8 cellular contexts compared by ENCODE assay signal in the genomic region with DNA sequence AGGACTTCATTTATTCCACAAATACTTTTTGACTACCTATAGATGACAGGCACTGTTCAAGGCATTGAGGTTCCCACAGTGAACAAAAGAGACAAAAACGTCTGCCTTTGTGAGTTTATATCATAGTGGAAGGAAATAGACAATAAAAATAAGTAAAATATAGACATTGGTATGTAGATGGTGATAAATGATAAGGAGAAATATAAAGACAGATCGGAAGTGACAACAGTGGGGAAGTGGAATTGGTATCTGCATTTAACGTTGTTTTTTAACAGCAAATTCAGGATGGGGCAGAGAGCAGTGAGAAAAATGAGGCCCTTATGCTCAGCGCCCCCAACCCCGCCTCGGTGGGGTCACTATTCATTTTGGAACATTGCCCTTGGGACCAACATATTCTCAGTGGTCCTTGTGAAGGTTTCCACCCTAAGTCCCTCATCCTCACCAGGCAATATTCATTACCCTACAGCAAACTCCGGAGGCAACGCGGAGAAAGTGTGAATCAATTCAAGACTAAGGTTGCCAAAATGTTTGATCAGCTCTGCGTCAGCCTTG. TPM values are rescaled to one million over a fixed set of nuclear protein-coding genes. Genes with fewer than 3 reads are reported as not detected.
DNase-seq lines count a peak whose midpoint lies in the region; ATAC-seq and TF ChIP-seq lines count a peak whose summit lies in the region.

No MANE protein-coding gene starts in this region.

- TF ChIP-seq CTCF in epithelial cell of esophagus (IDR thresholded peaks at IDR 0.05; ENCODE audit: insufficient read depth, low read depth, low read length, missing control alignments) (no peak), progenitor cell of endocrine pancreas (IDR thresholded peaks at IDR 0.05; ENCODE audit: unreplicated experiment) (no peak), GM10248 (IDR thresholded peaks at IDR 0.05; ENCODE audit: control extremely low read depth, extremely low read depth, low read depth, missing control alignments) (no peak)

- peaks cover 19% of the 10 kb centered on the region for H3K36me3 Mint-ChIP-seq in progenitor cell of endocrine pancreas (ENCODE audit: insufficient read depth)

- H3K4me1 Mint-ChIP-seq in progenitor cell of endocrine pancreas (ENCODE audit: low read depth) = peaks cover 13% of the 10 kb centered on the region

- H3K4me3 Mint-ChIP-seq in progenitor cell of endocrine pancreas (ENCODE audit: low read depth) = peak overlapping the region; percentile 88

- POLR2A ChIA-PET in GM10248 (lab: Yijun Ruan, JAX) = interaction anchor here (0.6 to 2.8 kb wide), 6 partner anchors 11 to 77 kb away, joined by 3 to 13 read pairs (median 4); no protein-coding TSS in a partner anchor

- CTCF ChIA-PET in GM10248 (lab: Yijun Ruan, JAX) = interaction anchor here (0.8 to 10.8 kb wide), 38 partner anchors 9 to 518 kb away, joined by 3 to 249 read pairs (median 8); a partner anchor contains a TSS

- peak overlapping the region; percentile 98 for H3K27ac Mint-ChIP-seq in progenitor cell of endocrine pancreas

- peaks cover 2% of the 10 kb centered on the region for H3K27me3 Mint-ChIP-seq in progenitor cell of endocrine pancreas

- peak; percentile 3 for ATAC-seq in GM18861 (IDR thresholded peaks at IDR 0.05; ENCODE audit: unreplicated experiment)
- ATAC-seq in HG02798 (IDR thresholded peaks at IDR 0.05; ENCODE audit: poor library complexity, unreplicated experiment) = no peak

- DNase-seq in NAMALWA (ENCODE audit: low spot score) (peak; percentile 20), epithelial cell of esophagus (ENCODE audit: low read depth) (no peak), progenitor cell of endocrine pancreas (ENCODE audit: low spot score, unreplicated experiment) (no peak), HT-29 (ENCODE audit: low spot score) (no peak), GM10248 (ENCODE audit: extremely low spot score) (no peak), islet precursor cell (no peak)

- peak overlapping the region; percentile 97 for H3K4me3 ChIP-seq in epithelial cell of esophagus (ENCODE audit: low read length)

- no peaks in the 10 kb centered on the region for H3K9me3 Mint-ChIP-seq in progenitor cell of endocrine pancreas (ENCODE audit: low read depth)

RNA-seq across cellular contexts. Expression of a gene that starts 0.6 kb away (rescaled TPM):
- 46.1 and 50.1 TPM in 2 replicates for total RNA-seq in progenitor cell of endocrine pancreas
- total RNA-seq in HT-29 (2014; rRNA removed; shearing (Covaris generic)) = 23.4 and 32.5 TPM in 2 replicates

RNA-seq across cellular contexts. Expression of a gene that starts 33.4 kb away (rescaled TPM):
- 2.4 and 3.2 TPM in 2 replicates for total RNA-seq in progenitor cell of endocrine pancreas
- 0.13 and 0.44 TPM in 2 replicates for total RNA-seq in HT-29 (2014; rRNA removed; shearing (Covaris generic))

RNA-seq across cellular contexts. Expression of a gene that starts 52.8 kb away (rescaled TPM):
- 54.8 and 59.9 TPM in 2 replicates for total RNA-seq in progenitor cell of endocrine pancreas
- total RNA-seq in HT-29 (2014; rRNA removed; shearing (Covaris generic)) = 7.7 and 11.2 TPM in 2 replicates
